In the genomic region with DNA sequence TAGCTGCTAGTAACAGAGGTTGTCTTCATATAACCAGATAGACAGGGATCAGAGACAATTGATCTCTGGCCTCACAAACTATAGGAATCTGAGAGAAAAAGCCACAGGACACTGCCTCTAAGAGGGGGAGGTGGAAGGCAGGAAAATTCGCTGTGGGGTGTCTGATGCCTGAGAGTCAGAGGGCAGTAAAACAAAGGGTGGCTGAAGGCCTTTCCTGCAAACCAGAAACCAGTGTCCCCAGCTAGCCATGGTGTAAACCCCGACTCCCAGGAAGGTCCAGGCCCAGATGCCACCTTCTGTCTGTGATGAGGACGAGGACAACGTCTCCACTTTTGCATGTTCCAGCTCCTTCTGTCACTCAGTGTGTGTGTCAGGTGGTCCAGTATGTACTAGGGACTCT, we compare ENCODE assay signal across 1 cellular context.
TF ChIP-seq lines count a peak whose summit lies in the region.

No MANE protein-coding gene starts in this region.

TF ChIP-seq in WTC11, 78 proteins besides CTCF, POLR2A, EP300 and RAD21 (continued from another document):
- TF ChIP-seq, protein P1, sequence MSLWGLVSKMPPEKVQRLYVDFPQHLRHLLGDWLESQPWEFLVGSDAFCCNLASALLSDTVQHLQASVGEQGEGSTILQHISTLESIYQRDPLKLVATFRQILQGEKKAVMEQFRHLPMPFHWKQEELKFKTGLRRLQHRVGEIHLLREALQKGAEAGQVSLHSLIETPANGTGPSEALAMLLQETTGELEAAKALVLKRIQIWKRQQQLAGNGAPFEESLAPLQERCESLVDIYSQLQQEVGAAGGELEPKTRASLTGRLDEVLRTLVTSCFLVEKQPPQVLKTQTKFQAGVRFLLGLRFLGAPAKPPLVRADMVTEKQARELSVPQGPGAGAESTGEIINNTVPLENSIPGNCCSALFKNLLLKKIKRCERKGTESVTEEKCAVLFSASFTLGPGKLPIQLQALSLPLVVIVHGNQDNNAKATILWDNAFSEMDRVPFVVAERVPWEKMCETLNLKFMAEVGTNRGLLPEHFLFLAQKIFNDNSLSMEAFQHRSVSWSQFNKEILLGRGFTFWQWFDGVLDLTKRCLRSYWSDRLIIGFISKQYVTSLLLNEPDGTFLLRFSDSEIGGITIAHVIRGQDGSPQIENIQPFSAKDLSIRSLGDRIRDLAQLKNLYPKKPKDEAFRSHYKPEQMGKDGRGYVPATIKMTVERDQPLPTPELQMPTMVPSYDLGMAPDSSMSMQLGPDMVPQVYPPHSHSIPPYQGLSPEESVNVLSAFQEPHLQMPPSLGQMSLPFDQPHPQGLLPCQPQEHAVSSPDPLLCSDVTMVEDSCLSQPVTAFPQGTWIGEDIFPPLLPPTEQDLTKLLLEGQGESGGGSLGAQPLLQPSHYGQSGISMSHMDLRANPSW (CRISPR knock-in tag; conservative IDR thresholded peaks at IDR 0.05; ENCODE audit: low read depth) = no peak
- TF ChIP-seq SMAD4 (CRISPR knock-in tag; IDR thresholded peaks at IDR 0.05) (no peak), ZBTB21 (CRISPR knock-in tag; IDR thresholded peaks at IDR 0.05; ENCODE audit: borderline replicate concordance) (no peak), RORB (CRISPR knock-in tag; IDR thresholded peaks at IDR 0.05) (no peak), CBFB (CRISPR knock-in tag; IDR thresholded peaks at IDR 0.05; ENCODE audit: low read depth) (no peak)
TF ChIP-seq in WTC11: peak in this region for 0.
